In genomic region chr3:130711885-130712284, GRCh38 we compare ENCODE assay signal across 19 cellular contexts. TPM values are rescaled to one million over a fixed set of nuclear protein-coding genes. Genes with fewer than 3 reads are reported as not detected.
A peak's percentile ranks its signal among the peaks of the same experiment; 100 is the strongest.
DNase-seq lines count a peak whose midpoint lies in the region; ATAC-seq and TF ChIP-seq lines count a peak whose summit lies in the region.
"Had no signal": no experiment of that assay in that cellular context is flagged by ENCODE, and none has a peak within 500 bp of the region (broad histone marks: within the 10 kb centered on the region; RNA-seq: fewer than 3 reads in every experiment).

No MANE protein-coding gene starts in this region.

- no peak overlapping the region for H3K4me3 Mint-ChIP-seq in dendritic cell treated with granulocyte-macrophage colony-stimulating factor and Interleukin-4, amounts not matched to agents 40 ng/mL and 50 ng/mL, for 4 days
- H3K4me3 Mint-ChIP-seq in neural progenitor cell = no peak overlapping the region
- H3K4me3 Mint-ChIP-seq: CD4-positive, CD25-positive, alpha-beta regulatory T cell had no signal

- no peak for ATAC-seq in HG02571 (IDR thresholded peaks at IDR 0.05; ENCODE audit: unreplicated experiment)

- no peak for TF ChIP-seq CTCF in A673 (conservative IDR thresholded peaks at IDR 0.05; ENCODE audit: low read depth, low read length)
- TF ChIP-seq CTCF in neural progenitor cell (IDR thresholded peaks at IDR 0.05) = no peak

- no peaks in the 10 kb centered on the region for H4K20me1 ChIP-seq in neural progenitor cell (ENCODE audit: low read depth)

- H3K27me3 ChIP-seq in A673 (replicated peaks; ENCODE audit: insufficient read depth, low read depth, low read length, poor library complexity) (no peaks in the 10 kb centered on the region), neural progenitor cell (no peaks in the 10 kb centered on the region)
- H3K27me3 ChIP-seq: SJCRH30 had no signal

- H3K4me1 ChIP-seq in A673 (ENCODE audit: insufficient read depth, low read length, poor library complexity, severe bottlenecking) = no peaks in the 10 kb centered on the region
- H3K4me1 ChIP-seq in neural progenitor cell = no peaks in the 10 kb centered on the region
- H3K4me1 ChIP-seq: SJCRH30 had no signal

- H3K36me3 ChIP-seq in A673 (ENCODE audit: insufficient read depth, low read length, poor library complexity, severe bottlenecking) (peaks cover 10% of the 10 kb centered on the region), neural progenitor cell (peaks cover 14% of the 10 kb centered on the region)

- H3K36me3 Mint-ChIP-seq in dendritic cell treated with granulocyte-macrophage colony-stimulating factor and Interleukin-4, amounts not matched to agents 40 ng/mL and 50 ng/mL, for 4 days (ENCODE audit: low read depth) = peaks cover 63% of the 10 kb centered on the region
- H3K36me3 Mint-ChIP-seq in neural progenitor cell = peaks cover 15% of the 10 kb centered on the region

- POLR2A ChIA-PET in A673 (lab: Charles Lee; ENCODE audit: low non-redundant PET) = no interaction called here

- no peak overlapping the region for H3K9ac ChIP-seq in neural progenitor cell

- CTCF ChIA-PET in A673 (lab: Charles Lee) = interaction anchor here (0.7 kb wide), 1 partner anchor 436 kb away, joined by 3 read pairs; no protein-coding TSS in a partner anchor

- no peaks in the 10 kb centered on the region for H3F3A ChIP-seq in neural progenitor cell (ENCODE audit: low read depth)

- H3K4me3 ChIP-seq in skeletal muscle cell (ENCODE audit: low read depth, low read length) (no peak overlapping the region), A673 (ENCODE audit: low read depth, low read length, poor library complexity, severe bottlenecking) (no peak overlapping the region), neural progenitor cell (no peak overlapping the region)
- H3K4me3 ChIP-seq: SJCRH30 had no signal

- H3K27ac Mint-ChIP-seq in dendritic cell treated with granulocyte-macrophage colony-stimulating factor and Interleukin-4, amounts not matched to agents 40 ng/mL and 50 ng/mL, for 4 days = peak overlapping the region; percentile 41
- no peak overlapping the region for H3K27ac Mint-ChIP-seq in neural progenitor cell
- H3K27ac Mint-ChIP-seq: CD4-positive, CD25-positive, alpha-beta regulatory T cell had no signal

- H3K4me1 Mint-ChIP-seq in dendritic cell treated with granulocyte-macrophage colony-stimulating factor and Interleukin-4, amounts not matched to agents 40 ng/mL and 50 ng/mL, for 4 days (ENCODE audit: low read depth) = peaks cover 5% of the 10 kb centered on the region
- no peaks in the 10 kb centered on the region for H3K4me1 Mint-ChIP-seq in neural progenitor cell

- H3K27me3 Mint-ChIP-seq in dendritic cell treated with granulocyte-macrophage colony-stimulating factor and Interleukin-4, amounts not matched to agents 40 ng/mL and 50 ng/mL, for 4 days = no peaks in the 10 kb centered on the region
- no peaks in the 10 kb centered on the region for H3K27me3 Mint-ChIP-seq in neural progenitor cell (ENCODE audit: insufficient read depth, low read depth)
- H3K27me3 Mint-ChIP-seq: CD4-positive, CD25-positive, alpha-beta regulatory T cell had no signal

- H3K27ac ChIP-seq in A673 (ENCODE audit: low read depth, low read length, poor library complexity, severe bottlenecking) (no peak overlapping the region), neural progenitor cell (no peak overlapping the region)
- H3K27ac ChIP-seq: SJCRH30 had no signal

- H3K79me2 ChIP-seq in neural progenitor cell (ENCODE audit: low read depth) = no peaks in the 10 kb centered on the region

- H3K4me2 ChIP-seq in neural progenitor cell = no peak overlapping the region

- DNase-seq in EH (ENCODE audit: low read depth) = peak; percentile 24
- DNase-seq in fibroblast of the conjunctiva (ENCODE audit: low read depth) = peak; percentile 43
- peak; percentile 17 for DNase-seq in skeletal muscle cell (ENCODE audit: low read depth)
- DNase-seq in A673 (ENCODE audit: low spot score) = no peak
- DNase-seq in neural progenitor cell (ENCODE audit: low spot score) = no peak
- DNase-seq: CD4-positive, CD25-positive, alpha-beta regulatory T cell; COR-L47; DMS79; GOT3; HCEC 1CT; Karpas-422; NCI-H1417; NCI-H187; NCI-H446 treated with DMSO at 0.1 percent for 48 hours; NCI-H526 treated with DMSO at 0.1 percent for 48 hours; OCI-M1; SJCRH30 had no signal

- H3K9me3 ChIP-seq in A673 (ENCODE audit: low read depth, low read length, poor library complexity, severe bottlenecking) (no peaks in the 10 kb centered on the region), neural progenitor cell (ENCODE audit: low read depth) (no peaks in the 10 kb centered on the region)
- H3K9me3 ChIP-seq: SJCRH30 had no signal

- BruUV-seq in A673 (replicated peaks; lab: Mats Ljungman, UMichigan) = no TSS peak

- intact Hi-C loops in dendritic cell treated with granulocyte-macrophage colony-stimulating factor and Interleukin-4, amounts not matched to agents 40 ng/mL and 50 ng/mL, for 4 days (cut with micrococcal nuclease) = no loop called here
- intact Hi-C loops in A673 (cut with micrococcal nuclease; ENCODE audit: unreplicated experiment) = no loop called here

- H2AFZ ChIP-seq in neural progenitor cell (replicated peaks) = no peak overlapping the region

- no peaks in the 10 kb centered on the region for H3K9me3 Mint-ChIP-seq in dendritic cell treated with granulocyte-macrophage colony-stimulating factor and Interleukin-4, amounts not matched to agents 40 ng/mL and 50 ng/mL, for 4 days
- no peaks in the 10 kb centered on the region for H3K9me3 Mint-ChIP-seq in neural progenitor cell
- H3K9me3 Mint-ChIP-seq: CD4-positive, CD25-positive, alpha-beta regulatory T cell had no signal

RNA-seq across cellular contexts. Expression of gene PIK3R4, which starts 34.7 kb away (rescaled TPM):
- 31.9 and 32.5 TPM in 2 replicates for total RNA-seq in A673 (2021)
- 40.9 and 65.8 TPM in 2 replicates for total RNA-seq in neural progenitor cell (ENCODE audit: low replicate concordance)

Comparison
In these comparisons a context has a peak if more than half of its experiments do, and no peak if none do; other contexts are left out.
1. DNase-seq: peak in EH (single experiment), fibroblast of the conjunctiva (single experiment) and skeletal muscle cell (single experiment); none in A673 (single experiment) and neural progenitor cell (single experiment).